In the genomic region with DNA sequence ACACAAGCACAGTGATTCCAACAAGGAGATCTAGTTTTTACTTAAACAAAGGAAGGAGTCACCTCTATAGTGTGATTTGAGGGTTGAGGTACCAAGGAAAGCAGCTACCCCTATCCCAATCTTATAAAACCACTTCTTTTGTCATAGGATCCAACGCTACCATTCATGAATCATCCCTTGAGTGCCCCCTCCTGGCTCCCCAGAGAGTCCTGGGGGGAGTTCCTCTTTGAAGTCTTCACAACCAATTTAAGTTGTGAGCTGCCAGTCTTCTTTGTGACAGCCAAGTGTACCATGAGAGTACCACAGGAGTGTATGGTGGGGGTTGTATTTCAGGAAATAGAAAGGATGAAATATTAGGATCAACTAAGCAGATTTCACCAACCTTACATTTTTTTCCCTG, we compare ENCODE assay signal across 20 cellular contexts. TPM values are rescaled to one million over a fixed set of nuclear protein-coding genes. Genes with fewer than 3 reads are reported as not detected.
DNase-seq lines count a peak whose midpoint lies in the region; ATAC-seq and TF ChIP-seq lines count a peak whose summit lies in the region.
"Had no signal": no experiment of that assay in that cellular context is flagged by ENCODE, and none has a peak within 500 bp of the region (broad histone marks: within the 10 kb centered on the region; RNA-seq: fewer than 3 reads in every experiment).

No MANE protein-coding gene starts in this region.

- TF ChIP-seq CTCF in HEK293 (tag by site-specific recombination; IDR thresholded peaks at IDR 0.05), result no peak

- no peaks in the 10 kb centered on the region for H3K4me1 ChIP-seq in HEK293 (ENCODE audit: control insufficient read depth, insufficient read depth, low read length)
- H3K4me1 ChIP-seq in naive thymus-derived CD4-positive, alpha-beta T cell (ENCODE audit: control insufficient read depth in 2 of 2, insufficient read depth in 2 of 2, low read length in 2 of 2), result no peaks in the 10 kb centered on the region
- H3K4me1 ChIP-seq: Peyer's patch, stomach had no signal

- no peak overlapping the region for H3K4me3 Mint-ChIP-seq in naive thymus-derived CD4-positive, alpha-beta T cell
- H3K4me3 Mint-ChIP-seq: activated CD8-positive, alpha-beta T cell treated with anti-CD3 and anti-CD28 coated beads, Interleukin-2, amount 10 ng/mL, durations not matched to agents 7 days and 5 days; CD4-positive, alpha-beta memory T cell; naive thymus-derived CD8-positive, alpha-beta T cell had no signal

- no peaks in the 10 kb centered on the region for H3K9me3 ChIP-seq in HEK293 (ENCODE audit: control insufficient read depth, insufficient read depth, low read depth, low read length)
- no peaks in the 10 kb centered on the region for H3K9me3 ChIP-seq in naive thymus-derived CD4-positive, alpha-beta T cell (ENCODE audit: control insufficient read depth in 2 of 3, low read length in 3 of 3)
- H3K9me3 ChIP-seq: Peyer's patch, stomach had no signal

- DNase-seq in NCI-H82 (lab: John Stamatoyannopoulos, UW) (peak; percentile 14), NCI-H82 treated with DMSO at 0.1 percent for 48 hours (lab: John Stamatoyannopoulos, UW; ENCODE audit: unreplicated experiment) (no peak), OCI-M1 (lab: John Stamatoyannopoulos, UW) (peak; percentile 31), myocyte (ENCODE audit: low read depth) (peak; percentile 37), kidney tubule cell (ENCODE audit: low spot score) (no peak)
- no peak for DNase-seq in naive thymus-derived CD4-positive, alpha-beta T cell
- DNase-seq: activated CD8-positive, alpha-beta T cell treated with anti-CD3 and anti-CD28 coated beads, Interleukin-2, amount 10 ng/mL, durations not matched to agents 7 days and 5 days; CD4-positive, alpha-beta memory T cell; foreskin melanocyte; left ventricle myocardium superior; naive thymus-derived CD8-positive, alpha-beta T cell; NCI-H1048; Peyer's patch; stimulated activated CD4-positive, alpha-beta T cell treated with anti-CD3 and anti-CD28 coated beads, Interleukin-15, amount 100 ng/mL, for 24 hours; stomach had no signal

- CTCF ChIA-PET in HEK293 (lab: Yijun Ruan, JAX), result interaction anchor here (0.9 to 1.3 kb wide), 5 partner anchors 17 to 271 kb away, joined by 3 to 5 read pairs (median 3); no protein-coding TSS in a partner anchor
- CTCF ChIA-PET in naive thymus-derived CD4-positive, alpha-beta T cell (lab: Charles Lee), result no interaction called here

- POLR2A ChIA-PET in HEK293 (lab: Yijun Ruan, JAX), result no interaction called here
- POLR2A ChIA-PET in naive thymus-derived CD4-positive, alpha-beta T cell (lab: Charles Lee), result no interaction called here

- H3K27ac Mint-ChIP-seq in naive thymus-derived CD4-positive, alpha-beta T cell, result no peak overlapping the region
- H3K27ac Mint-ChIP-seq: activated CD8-positive, alpha-beta T cell treated with anti-CD3 and anti-CD28 coated beads, Interleukin-2, amount 10 ng/mL, durations not matched to agents 7 days and 5 days; CD4-positive, alpha-beta memory T cell; naive thymus-derived CD8-positive, alpha-beta T cell; progenitor cell of endocrine pancreas had no signal

- no peaks in the 10 kb centered on the region for H3K36me3 Mint-ChIP-seq in naive thymus-derived CD4-positive, alpha-beta T cell
- H3K36me3 Mint-ChIP-seq: CD4-positive, alpha-beta memory T cell; naive thymus-derived CD8-positive, alpha-beta T cell had no signal

- H3K27me3 Mint-ChIP-seq in naive thymus-derived CD4-positive, alpha-beta T cell, result peaks cover 7 to 32% (median 24%) of the 10 kb centered on the region in 5 donors

- H3K4me3 ChIP-seq in HEK293 (ENCODE audit: low read depth, low read length), result no peak overlapping the region
- H3K4me3 ChIP-seq in naive thymus-derived CD4-positive, alpha-beta T cell (ENCODE audit: low read length), result no peak overlapping the region
- H3K4me3 ChIP-seq: Peyer's patch, stomach had no signal

- H3K27ac ChIP-seq in HEK293 (ENCODE audit: extremely low read depth, low read depth, low read length), result no peak overlapping the region
- H3K27ac ChIP-seq in naive thymus-derived CD4-positive, alpha-beta T cell (ENCODE audit: low read depth, low read length), result no peak overlapping the region
- H3K27ac ChIP-seq: Peyer's patch, stomach had no signal

- intact Hi-C loops in naive thymus-derived CD4-positive, alpha-beta T cell (cut with micrococcal nuclease), result no loop called here

- no peaks in the 10 kb centered on the region for H3K9me3 Mint-ChIP-seq in naive thymus-derived CD4-positive, alpha-beta T cell
- H3K9me3 Mint-ChIP-seq: naive thymus-derived CD8-positive, alpha-beta T cell had no signal

- no peak for ATAC-seq in naive thymus-derived CD4-positive, alpha-beta T cell
- no peak for ATAC-seq in HG02763 (IDR thresholded peaks at IDR 0.05; ENCODE audit: unreplicated experiment)
- ATAC-seq: activated CD8-positive, alpha-beta T cell treated with anti-CD3 and anti-CD28 coated beads, Interleukin-2, amount 10 ng/mL, durations not matched to agents 7 days and 5 days; left ventricle myocardium superior; naive thymus-derived CD8-positive, alpha-beta T cell had no signal

- H3K36me3 ChIP-seq in HEK293 (ENCODE audit: control insufficient read depth in 2 of 2, insufficient read depth in 1 of 2, low read length in 2 of 2), result no peaks in the 10 kb centered on the region
- H3K36me3 ChIP-seq in naive thymus-derived CD4-positive, alpha-beta T cell (ENCODE audit: control insufficient read depth in 2 of 3, insufficient read depth in 3 of 3, low read length in 3 of 3), result no peaks in the 10 kb centered on the region
- H3K36me3 ChIP-seq: Peyer's patch, stomach had no signal

- no peaks in the 10 kb centered on the region for H3K4me1 Mint-ChIP-seq in naive thymus-derived CD4-positive, alpha-beta T cell
- H3K4me1 Mint-ChIP-seq: CD4-positive, alpha-beta memory T cell; naive thymus-derived CD8-positive, alpha-beta T cell had no signal

- H3K27me3 ChIP-seq in naive thymus-derived CD4-positive, alpha-beta T cell (ENCODE audit: control insufficient read depth in 2 of 2, insufficient read depth in 2 of 2, low read length in 2 of 2), result peaks cover 0 to 2% of the 10 kb centered on the region in 2 donors
- H3K27me3 ChIP-seq: Peyer's patch had no signal

TF ChIP-seq in HEK293, 187 proteins besides CTCF, POLR2A, EP300 and RAD21:
- TF ChIP-seq ZNF292 (tag by site-specific recombination; IDR thresholded peaks at IDR 0.05; ENCODE audit: borderline replicate concordance, low read depth) (no peak), TCF7L2 (IDR thresholded peaks at IDR 0.05; ENCODE audit: borderline replicate concordance, low read depth, low read length) (0 out of 2 replicates have a peak, but pooled peaks have one; percentile 50)

RNA-seq across cellular contexts. Expression of gene NHLH2, which starts 39.1 kb away (rescaled TPM):
- 1.3 and 2.5 TPM in 2 replicates for total RNA-seq in myocyte
- 0.37 TPM for polyA plus RNA-seq in myocyte (2012)
- not detected for total RNA-seq in naive thymus-derived CD4-positive, alpha-beta T cell
- not detected for polyA plus RNA-seq in naive thymus-derived CD4-positive, alpha-beta T cell
- total RNA-seq: activated CD8-positive, alpha-beta T cell treated with anti-CD3 and anti-CD28 coated beads, Interleukin-2, amount 10 ng/mL, durations not matched to agents 7 days and 5 days; CD4-positive, alpha-beta memory T cell; HT1080; left ventricle myocardium superior; naive thymus-derived CD8-positive, alpha-beta T cell; Peyer's patch; stomach; urinary bladder had no signal
- polyA plus RNA-seq: CD4-positive, alpha-beta memory T cell; naive thymus-derived CD8-positive, alpha-beta T cell; urinary bladder had no signal

Comparison
In these comparisons a context has a peak if more than half of its experiments do, and no peak if none do; other contexts are left out.
1. DNase-seq: peak in NCI-H82 (single experiment), OCI-M1 (single experiment) and myocyte (single experiment); none in NCI-H82 treated with DMSO at 0.1 percent for 48 hours (single experiment), naive thymus-derived CD4-positive, alpha-beta T cell (0 of 9) and kidney tubule cell (single experiment).